Comparison of ENCODE assay signal across 12 cellular contexts in genomic region chr19:54153731-54154326, GRCh38. TPM values are rescaled to one million over a fixed set of nuclear protein-coding genes. Genes with fewer than 3 reads are reported as not detected.
DNase-seq lines count a peak whose midpoint lies in the region; ATAC-seq and TF ChIP-seq lines count a peak whose summit lies in the region.
"Had no signal": no experiment of that assay in that cellular context is flagged by ENCODE, and none has a peak within 500 bp of the region (broad histone marks: within the 10 kb centered on the region; RNA-seq: fewer than 3 reads in every experiment).

No MANE protein-coding gene starts in this region.

- no peak overlapping the region for H3K4me2 ChIP-seq in osteoblast (ENCODE audit: insufficient read depth, low read length)

- H3K4me1 ChIP-seq in osteoblast (ENCODE audit: insufficient read depth, low read length): peaks cover 28% of the 10 kb centered on the region

- CTCF ChIA-PET in activated naive CD4-positive, alpha-beta T cell treated with anti-CD3 and anti-CD28 coated beads for 36 hours (lab: Charles Lee): no interaction called here

- no peaks in the 10 kb centered on the region for H3K27me3 ChIP-seq in osteoblast (ENCODE audit: insufficient read depth, low read length)

- H3K9me3 ChIP-seq in KOPT-K1 (ENCODE audit: insufficient read depth, low read length, poor library complexity, severe bottlenecking) (no peaks in the 10 kb centered on the region), osteoblast (ENCODE audit: low read depth, low read length) (no peaks in the 10 kb centered on the region)
- H3K9me3 ChIP-seq: thoracic aorta had no signal

- no peak for DNase-seq in activated naive CD4-positive, alpha-beta T cell treated with anti-CD3 and anti-CD28 coated beads for 36 hours
- no peak for DNase-seq in activated naive CD4-positive, alpha-beta T cell (lab: John Stamatoyannopoulos, UW)
- no peak for DNase-seq in osteoblast (ENCODE audit: insufficient read length, low spot score, missing footprints)
- no peak for DNase-seq in anterior cingulate cortex (lab: John Stamatoyannopoulos, UW)
- DNase-seq in activated gamma-delta T cell (lab: John Stamatoyannopoulos, UW): no peak
- DNase-seq: activated T-cell treated with anti-CD3 and anti-CD28 coated beads for 4 hours had no signal

- no peak overlapping the region for H2AFZ ChIP-seq in osteoblast (ENCODE audit: low read length)

- H3K4me1 Mint-ChIP-seq in activated naive CD4-positive, alpha-beta T cell treated with anti-CD3 and anti-CD28 coated beads for 36 hours (ENCODE audit: low read depth): peaks cover 43% of the 10 kb centered on the region
- H3K4me1 Mint-ChIP-seq in dendritic cell treated with granulocyte-macrophage colony-stimulating factor and Interleukin-4, amounts not matched to agents 40 ng/mL and 50 ng/mL, for 4 days (ENCODE audit: low read depth): peaks cover 35% of the 10 kb centered on the region

- no peak overlapping the region for H3K4me3 Mint-ChIP-seq in activated naive CD4-positive, alpha-beta T cell treated with anti-CD3 and anti-CD28 coated beads for 36 hours
- H3K4me3 Mint-ChIP-seq in dendritic cell treated with granulocyte-macrophage colony-stimulating factor and Interleukin-4, amounts not matched to agents 40 ng/mL and 50 ng/mL, for 4 days: no peak overlapping the region
- H3K4me3 Mint-ChIP-seq: memory B cell had no signal

- no peak for ATAC-seq in GM18511 (IDR thresholded peaks at IDR 0.05; ENCODE audit: unreplicated experiment)
- ATAC-seq: SK-N-SH treated with all-trans-retinoic acid at 6 μM for 48 hours had no signal

- H3K4me3 ChIP-seq in osteoblast (ENCODE audit: insufficient read depth, low read length): no peak overlapping the region
- H3K4me3 ChIP-seq: thoracic aorta had no signal

- intact Hi-C loops in activated naive CD4-positive, alpha-beta T cell treated with anti-CD3 and anti-CD28 coated beads for 36 hours (cut with micrococcal nuclease): no loop called here
- intact Hi-C loops in dendritic cell treated with granulocyte-macrophage colony-stimulating factor and Interleukin-4, amounts not matched to agents 40 ng/mL and 50 ng/mL, for 4 days (cut with micrococcal nuclease): no loop called here

- peaks cover 45% of the 10 kb centered on the region for H3K36me3 Mint-ChIP-seq in activated naive CD4-positive, alpha-beta T cell treated with anti-CD3 and anti-CD28 coated beads for 36 hours (ENCODE audit: low read depth)
- H3K36me3 Mint-ChIP-seq in dendritic cell treated with granulocyte-macrophage colony-stimulating factor and Interleukin-4, amounts not matched to agents 40 ng/mL and 50 ng/mL, for 4 days (ENCODE audit: low read depth): peaks cover 99% of the 10 kb centered on the region

- H3K79me2 ChIP-seq in osteoblast (ENCODE audit: insufficient read depth, low read length): peaks cover 10% of the 10 kb centered on the region

- no peak for TF ChIP-seq CTCF in osteoblast (IDR thresholded peaks at IDR 0.05; ENCODE audit: extremely low read depth, low read depth, low read length)

- H3K9me3 Mint-ChIP-seq in activated naive CD4-positive, alpha-beta T cell treated with anti-CD3 and anti-CD28 coated beads for 36 hours: no peaks in the 10 kb centered on the region
- H3K9me3 Mint-ChIP-seq in dendritic cell treated with granulocyte-macrophage colony-stimulating factor and Interleukin-4, amounts not matched to agents 40 ng/mL and 50 ng/mL, for 4 days: no peaks in the 10 kb centered on the region
- H3K9me3 Mint-ChIP-seq: memory B cell had no signal

- peaks cover 19% of the 10 kb centered on the region for H4K20me1 ChIP-seq in osteoblast (ENCODE audit: insufficient read depth, low read length)

- H3K27me3 Mint-ChIP-seq in activated naive CD4-positive, alpha-beta T cell treated with anti-CD3 and anti-CD28 coated beads for 36 hours (ENCODE audit: low read depth): no peaks in the 10 kb centered on the region
- no peaks in the 10 kb centered on the region for H3K27me3 Mint-ChIP-seq in dendritic cell treated with granulocyte-macrophage colony-stimulating factor and Interleukin-4, amounts not matched to agents 40 ng/mL and 50 ng/mL, for 4 days
- H3K27me3 Mint-ChIP-seq: memory B cell had no signal

- H3K36me3 ChIP-seq in KOPT-K1 (ENCODE audit: insufficient read depth, low read length) (peaks cover 92% of the 10 kb centered on the region), osteoblast (ENCODE audit: insufficient read depth, low read length) (peaks cover 87% of the 10 kb centered on the region)

- peak overlapping the region; percentile 81 for H3K27ac Mint-ChIP-seq in activated naive CD4-positive, alpha-beta T cell treated with anti-CD3 and anti-CD28 coated beads for 36 hours
- peak overlapping the region; percentile 17 for H3K27ac Mint-ChIP-seq in dendritic cell treated with granulocyte-macrophage colony-stimulating factor and Interleukin-4, amounts not matched to agents 40 ng/mL and 50 ng/mL, for 4 days
- H3K27ac Mint-ChIP-seq: memory B cell had no signal

- peak overlapping the region; percentile 76 for H3K27ac ChIP-seq in KOPT-K1 (ENCODE audit: low read depth, low read length, poor library complexity, severe bottlenecking)
- H3K27ac ChIP-seq in osteoblast (ENCODE audit: low read depth, low read length): peak overlapping the region; percentile 48
- H3K27ac ChIP-seq: thoracic aorta had no signal

RNA-seq across cellular contexts. Expression of gene LENG1, which starts 5.7 kb away (rescaled TPM):
- total RNA-seq in activated naive CD4-positive, alpha-beta T cell treated with anti-CD3 and anti-CD28 coated beads for 36 hours: 1 to 10 TPM; 4.7 to 5.6 TPM
- 4.7 and 5.3 TPM in 2 replicates for total RNA-seq in osteoblast

RNA-seq across cellular contexts. Expression of gene CNOT3, which starts 16.3 kb away (rescaled TPM):
- 10 to 100 TPM; 50.4 to 58.3 TPM for total RNA-seq in activated naive CD4-positive, alpha-beta T cell treated with anti-CD3 and anti-CD28 coated beads for 36 hours
- 6.2 TPM in 2 replicates for total RNA-seq in osteoblast

RNA-seq across cellular contexts. Expression of gene TMC4, which starts 19.1 kb away (rescaled TPM):
- under 1 TPM in 1 of 2 experiments, not detected in 1; 0.24 TPM for total RNA-seq in activated naive CD4-positive, alpha-beta T cell treated with anti-CD3 and anti-CD28 coated beads for 36 hours
- 0.29 and 0.72 TPM in 2 replicates for total RNA-seq in osteoblast

RNA-seq across cellular contexts. Expression of gene MBOAT7, which starts 35.6 kb away (rescaled TPM):
- total RNA-seq in activated naive CD4-positive, alpha-beta T cell treated with anti-CD3 and anti-CD28 coated beads for 36 hours: 10 to 100 TPM; 33.7 to 36.1 TPM
- total RNA-seq in osteoblast: 26.1 and 30.1 TPM in 2 replicates

RNA-seq across cellular contexts. Expression of gene TSEN34, which starts 37.3 kb away (rescaled TPM):
- total RNA-seq in activated naive CD4-positive, alpha-beta T cell treated with anti-CD3 and anti-CD28 coated beads for 36 hours: 1 to 10 TPM; 8.0 to 8.5 TPM
- 73.1 and 76.3 TPM in 2 replicates for total RNA-seq in osteoblast
